In the genomic region with DNA sequence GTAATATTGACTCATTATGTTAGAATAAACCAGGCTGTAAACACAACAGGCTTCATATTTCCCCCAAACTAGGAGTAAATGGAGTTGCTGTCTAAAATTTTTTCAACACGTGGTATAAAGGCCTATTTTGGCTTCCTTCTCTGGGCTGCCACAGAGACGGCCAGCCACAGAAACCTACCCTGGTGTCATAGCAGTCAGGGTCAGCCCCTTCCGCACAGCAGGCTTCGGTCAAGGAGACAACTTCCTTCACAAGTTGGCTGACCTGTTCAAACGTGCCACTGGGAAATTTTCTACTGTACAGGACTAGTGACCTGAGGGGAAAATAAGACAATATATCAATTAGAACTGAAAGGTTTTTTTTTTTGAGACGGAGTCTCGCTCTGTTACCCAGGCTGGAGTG, we compare ENCODE assay signal across 37 cellular contexts. TPM values are rescaled to one million over a fixed set of nuclear protein-coding genes. Genes with fewer than 3 reads are reported as not detected.
"Had no signal": no experiment of that assay in that cellular context is flagged by ENCODE, and none has a peak within 500 bp of the region (broad histone marks: within the 10 kb centered on the region; RNA-seq: fewer than 3 reads in every experiment).

No MANE protein-coding gene starts in this region.

- H3K27ac ChIP-seq: PC-9, RWPE1, SJCRH30, SK-N-MC had no signal

- H3K27me3 ChIP-seq: MG63, SJCRH30 had no signal

- FAIRE-seq: RCC 7860 had no signal

- H3K4me3 ChIP-seq: MG63, PC-9, SJCRH30, SK-N-MC had no signal

- ATAC-seq: Panc1, Right ventricle myocardium inferior, SK-N-SH treated with all-trans-retinoic acid at 6 μM for 48 hours had no signal

- H3K36me3 ChIP-seq: MG63, SJCRH30 had no signal

- H3K4me1 ChIP-seq: SJCRH30 had no signal

- DNase-seq: Kasumi-1, MG63, NCI-H1048, NCI-H1092 treated with DMSO at 0.1 percent for 48 hours, NCI-H1105 treated with DMSO at 0.1 percent for 48 hours, NCI-H1417, NCI-H1436, NCI-H146, NCI-H1694, NCI-H187, NCI-H1930, NCI-H2029 treated with DMSO at 0.1 percent for 48 hours, NCI-H2081 treated with DMSO at 0.1 percent for 48 hours, NCI-H2107, NCI-H2171, NCI-H226, NCI-H446 treated with DMSO at 0.1 percent for 48 hours, NCI-H510A, NCI-H524, NCI-H526, NCI-H69, NCI-H748 treated with DMSO at 0.1 percent for 48 hours, NCI-H82, PC-9, SHP77, SIG-M5, SJCRH30 had no signal

- H3K9me3 ChIP-seq: MG63, SJCRH30 had no signal

- H2AFZ ChIP-seq: PC-9 had no signal

- H3K4me2 ChIP-seq: PC-9 had no signal

RNA-seq across cellular contexts. Expression of a gene that starts 15.8 kb away (rescaled TPM):
- total RNA-seq: M059J, OCI-LY7, PC-9, Right ventricle myocardium inferior, RPMI7951, SJCRH30, SK-MEL-5 had no signal
